8 cellular contexts compared by ENCODE assay signal in genomic region chr22:37267128-37267587, GRCh38. TPM values are rescaled to one million over a fixed set of nuclear protein-coding genes. Genes with fewer than 3 reads are reported as not detected.
DNase-seq lines count a peak whose midpoint lies in the region; ATAC-seq and TF ChIP-seq lines count a peak whose summit lies in the region.

No MANE protein-coding gene starts in this region.

- POLR2A ChIA-PET in AG04450 (lab: Yijun Ruan, JAX) = interaction anchor here (1.0 kb wide), 1 partner anchor 188 kb away, joined by 3 read pairs; no protein-coding TSS in a partner anchor

- CTCF ChIA-PET in AG04450 (lab: Charles Lee) = interaction anchor here (0.9 to 7.0 kb wide), 6 partner anchors 7 to 192 kb away, joined by 3 to 82 read pairs (median 4); no protein-coding TSS in a partner anchor

- peak; percentile 79 for ATAC-seq in GM18867 (IDR thresholded peaks at IDR 0.05; ENCODE audit: unreplicated experiment)

- H3K4me3 ChIP-seq in AG04450 (ENCODE audit: low read depth, low read length) (peak overlapping the region; percentile 48), HL-60 (replicated peaks; ENCODE audit: insufficient read depth, low read length) (peak overlapping the region; percentile 34), WI38 (ENCODE audit: low read depth, low read length) (peak overlapping the region; percentile 52)

- TF ChIP-seq CTCF in AG04450 (IDR thresholded peaks at IDR 0.05; ENCODE audit: low read depth, low read length) (peak; percentile 88), HL-60 (IDR thresholded peaks at IDR 0.05; ENCODE audit: insufficient read depth, low read length) (peak; percentile 55), WI38 (IDR thresholded peaks at IDR 0.05; ENCODE audit: low read depth, low read length) (peak; percentile 98)

- no peak for DNase-seq in AG04450 (ENCODE audit: low read depth, low spot score)
- DNase-seq in HL-60 (ENCODE audit: low read depth in 1 of 2, low spot score in 1 of 2) = peak in 1 of 2 experiments; percentile 59
- peak; percentile 66 for DNase-seq in central memory CD4-positive, alpha-beta T cell
- DNase-seq in lung microvascular endothelial cell (ENCODE audit: low read depth in 2 of 2) = peak; percentile 34 to 51
- DNase-seq in stimulated activated CD8-positive, alpha-beta memory T cell treated with anti-CD3 and anti-CD28 coated beads, Interleukin-2, amount 100 ng/mL, for 1 hour (ENCODE audit: low read depth in 2 of 2) = peak; percentile 45 to 52
- DNase-seq in NCI-H2029 (lab: John Stamatoyannopoulos, UW) = no peak

- H3K27me3 ChIP-seq in AG04450 (ENCODE audit: control insufficient read depth, insufficient read depth, low read length) (peaks cover 5% of the 10 kb centered on the region), HL-60 (ENCODE audit: insufficient read depth, poor library complexity, severe bottlenecking) (no peaks in the 10 kb centered on the region)

- peaks cover 16% of the 10 kb centered on the region for H3K9me3 ChIP-seq in AG04450 (ENCODE audit: control insufficient read depth, insufficient read depth, low read length)

- H3K27ac ChIP-seq in AG04450 (ENCODE audit: low read depth, low read length) = no peak overlapping the region
- peak overlapping the region; percentile 83 for H3K27ac ChIP-seq in HL-60 (replicated peaks)

RNA-seq across cellular contexts. Expression of gene CYTH4, which starts 15.2 kb away (rescaled TPM):
- polyA plus RNA-seq in AG04450 (2011; rRNA removed) = 0.33 and 0.82 TPM in 2 replicates
- polyA minus RNA-seq in AG04450 (2011; rRNA and poly(A)+ RNA removed) = 0.48 and 3.1 TPM in 2 replicates
- under 0.01 TPM in 1 of 2 replicates, not detected in the other for total RNA-seq in lung microvascular endothelial cell

RNA-seq across cellular contexts. Expression of gene RAC2, which starts 23.1 kb away (rescaled TPM):
- 25.0 and 35.9 TPM in 2 replicates for polyA plus RNA-seq in AG04450 (2011; rRNA removed)
- 28.9 and 38.2 TPM in 2 replicates for polyA minus RNA-seq in AG04450 (2011; rRNA and poly(A)+ RNA removed)
- 3.0 and 15.3 TPM in 2 replicates for total RNA-seq in lung microvascular endothelial cell

RNA-seq across cellular contexts. Expression of gene SSTR3, which starts 54.9 kb away (rescaled TPM):
- 0.06 and 0.14 TPM in 2 replicates for polyA plus RNA-seq in AG04450 (2011; rRNA removed)
- polyA minus RNA-seq in AG04450 (2011; rRNA and poly(A)+ RNA removed) = 0.09 and 0.14 TPM in 2 replicates
- not detected in 2 replicates for total RNA-seq in lung microvascular endothelial cell

Comparison
In these comparisons a context has a peak if more than half of its experiments do, and no peak if none do; other contexts are left out.
1. DNase-seq: peak in central memory CD4-positive, alpha-beta T cell (single experiment), lung microvascular endothelial cell (2 of 2) and stimulated activated CD8-positive, alpha-beta memory T cell treated with anti-CD3 and anti-CD28 coated beads, Interleukin-2, amount 100 ng/mL, for 1 hour (2 of 2); none in AG04450 (single experiment) and NCI-H2029 (single experiment).
2. Peak in every context shown above with its lines, with median percentiles within 50 percentile points of each other: H3K4me3 ChIP-seq and CTCF ChIP-seq.